Comparison of ENCODE assay signal across 22 cellular contexts in the genomic region with DNA sequence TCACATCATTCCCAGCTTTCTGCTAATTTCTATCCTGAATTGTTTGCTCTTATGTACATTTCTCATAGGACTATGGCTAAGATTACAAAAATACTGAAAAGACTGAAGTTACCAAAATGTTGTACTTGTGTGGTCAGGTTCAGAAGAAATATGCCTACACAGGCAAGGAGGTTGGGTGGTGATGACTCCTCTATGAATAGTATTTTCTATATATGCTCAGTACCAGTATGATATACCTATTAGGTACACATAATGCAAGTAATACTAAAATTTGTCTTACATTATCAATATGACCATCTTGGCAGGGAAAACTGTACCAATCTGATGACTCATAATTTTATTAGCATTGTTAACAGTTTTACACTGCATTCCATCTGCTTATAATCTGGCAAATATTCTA.
"Had no signal": no experiment of that assay in that cellular context is flagged by ENCODE, and none has a peak within 500 bp of the region (broad histone marks: within the 10 kb centered on the region; RNA-seq: fewer than 3 reads in every experiment).

No MANE protein-coding gene starts in this region.

- H3K9me3 Mint-ChIP-seq: activated naive CD4-positive, alpha-beta T cell treated with anti-CD3 and anti-CD28 coated beads for 36 hours; activated naive CD8-positive, alpha-beta T cell treated with anti-CD3 and anti-CD28 coated beads, Interleukin-2, amount 10 ng/mL, durations not matched to agents 7 days and 5 days; activated T-cell treated with anti-CD3 and anti-CD28 coated beads, Interleukin-2, amount 50 U/mL, for 4 hours; WTC11 had no signal

- H3K4me1 Mint-ChIP-seq: activated naive CD8-positive, alpha-beta T cell treated with anti-CD3 and anti-CD28 coated beads, Interleukin-2, amount 10 ng/mL, durations not matched to agents 7 days and 5 days; WTC11 had no signal

- H3K27me3 Mint-ChIP-seq: activated naive CD8-positive, alpha-beta T cell treated with anti-CD3 and anti-CD28 coated beads, Interleukin-2, amount 10 ng/mL, durations not matched to agents 7 days and 5 days had no signal

- ATAC-seq: activated CD8-positive, alpha-beta T cell treated with anti-CD3 and anti-CD28 coated beads, Interleukin-2, amount 10 ng/mL, durations not matched to agents 7 days and 5 days; SK-N-SH treated with all-trans-retinoic acid at 6 μM for 48 hours; WTC11 had no signal

- H3K27ac Mint-ChIP-seq: activated CD8-positive, alpha-beta T cell treated with anti-CD3 and anti-CD28 coated beads, Interleukin-2, amount 10 ng/mL, durations not matched to agents 7 days and 5 days; activated naive CD4-positive, alpha-beta T cell treated with anti-CD3 and anti-CD28 coated beads for 36 hours; activated naive CD8-positive, alpha-beta T cell treated with anti-CD3 and anti-CD28 coated beads, Interleukin-2, amount 10 ng/mL, durations not matched to agents 7 days and 5 days; WTC11 had no signal

- H3K4me3 Mint-ChIP-seq: activated CD8-positive, alpha-beta T cell treated with anti-CD3 and anti-CD28 coated beads, Interleukin-2, amount 10 ng/mL, durations not matched to agents 7 days and 5 days; activated naive CD4-positive, alpha-beta T cell treated with anti-CD3 and anti-CD28 coated beads for 36 hours; activated naive CD8-positive, alpha-beta T cell treated with anti-CD3 and anti-CD28 coated beads, Interleukin-2, amount 10 ng/mL, durations not matched to agents 7 days and 5 days; activated T-cell treated with anti-CD3 and anti-CD28 coated beads, Interleukin-2, amount 50 U/mL, for 4 hours; WTC11 had no signal

- FAIRE-seq: RCC 7860 had no signal

- DNase-seq: activated CD8-positive, alpha-beta memory T cell treated with anti-CD3 and anti-CD28 coated beads, Interleukin-2, amount 50 U/mL, for 48 hours; activated CD8-positive, alpha-beta T cell treated with anti-CD3 and anti-CD28 coated beads, Interleukin-2, amount 10 ng/mL, durations not matched to agents 7 days and 5 days; activated gamma-delta T cell; activated naive CD4-positive, alpha-beta T cell treated with anti-CD3 and anti-CD28 coated beads for 36 hours; activated naive CD8-positive, alpha-beta T cell treated with anti-CD3 and anti-CD28 coated beads, Interleukin-2, amount 10 ng/mL, durations not matched to agents 7 days and 5 days; activated T-cell treated with anti-CD3 and anti-CD28 coated beads, Interleukin-2, amount 50 U/mL, for 4 hours; aorta; caudate nucleus; KG1; NCI-H1092; NCI-H1417; NCI-H1930; NCI-H2171 treated with DMSO at 0.1 percent for 48 hours; NCI-H226; NCI-H510A; NCI-H69; NK-92 treated with Interleukin-12 subunit alpha and Interleukin-12 subunit beta, amount 100 ng/mL, for 24 hours; SHP77; SW 1271 had no signal

- H3K36me3 Mint-ChIP-seq: WTC11 had no signal
